In genomic region chrX:40953369-40953768, GRCh38 we compare ENCODE assay signal across 11 cellular contexts.
DNase-seq lines count a peak whose midpoint lies in the region; ATAC-seq and TF ChIP-seq lines count a peak whose summit lies in the region.
"Had no signal": no experiment of that assay in that cellular context is flagged by ENCODE, and none has a peak within 500 bp of the region (broad histone marks: within the 10 kb centered on the region; RNA-seq: fewer than 3 reads in every experiment).

No MANE protein-coding gene starts in this region.

- peak; percentile 70 for ATAC-seq in GM18499 (IDR thresholded peaks at IDR 0.05; ENCODE audit: insufficient read depth, unreplicated experiment)
- peak; percentile 82 for ATAC-seq in GM21447 (IDR thresholded peaks at IDR 0.05; ENCODE audit: unreplicated experiment)
- ATAC-seq in HG03575 (IDR thresholded peaks at IDR 0.05; ENCODE audit: extremely low read depth, insufficient number of reproducible peaks, low FRiP score, unreplicated experiment): peak; percentile 57
- peak; percentile 41 to 66 (median 46) for ATAC-seq in right lobe of liver
- ATAC-seq in GM21619 (IDR thresholded peaks at IDR 0.05; ENCODE audit: unreplicated experiment): no peak
- ATAC-seq in heart left ventricle: no peak

- peaks cover 0 to 8% (median 0%) of the 10 kb centered on the region in 4 donors for H3K4me1 ChIP-seq in right lobe of liver
- H3K4me1 ChIP-seq in heart left ventricle: peaks cover 0 to 14% (median 0%) of the 10 kb centered on the region in 12 donors

- DNase-seq in right lobe of liver: no peak
- no peak for DNase-seq in NCI-H2196 treated with DMSO at 0.1 percent for 48 hours (lab: John Stamatoyannopoulos, UW; ENCODE audit: unreplicated experiment)
- no peak for DNase-seq in retina
- no peak for DNase-seq in heart left ventricle
- DNase-seq: DMS 273 treated with DMSO at 0.1 percent for 48 hours, NCI-H1694 treated with DMSO at 0.1 percent for 48 hours had no signal

- H3K4me3 ChIP-seq in right lobe of liver: peak overlapping the region in 2 of 3 donors; percentile 10 to 32
- H3K4me3 ChIP-seq in heart left ventricle: no peak overlapping the region

- 55% methylated on average over 2 of the region's 2 CpGs for WGBS in right lobe of liver (ENCODE audit: insufficient coverage, low coverage, low lambda C conversion rate, missing lambda C conversion rate)
- 83 to 94% (median 87%) methylated on average over 2 of the region's 2 CpGs for WGBS in heart left ventricle, 4 donors

- H3K27me3 ChIP-seq in right lobe of liver: no peaks in the 10 kb centered on the region
- peaks cover 0 to 10% (median 0%) of the 10 kb centered on the region in 9 donors for H3K27me3 ChIP-seq in heart left ventricle

- H3K9me3 ChIP-seq in right lobe of liver: no peaks in the 10 kb centered on the region
- H3K9me3 ChIP-seq in heart left ventricle: peaks cover 0 to 3% (median 0%) of the 10 kb centered on the region in 12 donors

- TF ChIP-seq CTCF in right lobe of liver (IDR thresholded peaks at IDR 0.05): no peak
- TF ChIP-seq CTCF in heart left ventricle (IDR thresholded peaks at IDR 0.05): no peak

- intact Hi-C loops in right lobe of liver (cut with DNase I): no loop called here
- intact Hi-C loops in heart left ventricle (cut with DNase I): no loop called here

- peak overlapping the region; percentile 36 to 55 (median 44) for H3K27ac ChIP-seq in right lobe of liver
- no peak overlapping the region for H3K27ac ChIP-seq in heart left ventricle
- H3K27ac ChIP-seq: HL-60 had no signal

- TF ChIP-seq POLR2A in right lobe of liver (IDR thresholded peaks at IDR 0.05) (no peak), heart left ventricle (IDR thresholded peaks at IDR 0.05) (no peak)

- H3K36me3 ChIP-seq in right lobe of liver: no peaks in the 10 kb centered on the region
- no peaks in the 10 kb centered on the region for H3K36me3 ChIP-seq in heart left ventricle

Comparison
In these comparisons a context has a peak if more than half of its experiments do, and no peak if none do; other contexts are left out.
1. ATAC-seq: peak in GM18499 (single experiment), GM21447 (single experiment), HG03575 (single experiment) and right lobe of liver (4 of 4); none in GM21619 (single experiment) and heart left ventricle (0 of 4).
2. H3K27ac ChIP-seq: peak in right lobe of liver (3 of 3); none in heart left ventricle (0 of 12).
3. H3K4me3 ChIP-seq: peak in right lobe of liver (2 of 3); none in heart left ventricle (0 of 12).